Comparison of ENCODE assay signal across 15 cellular contexts in genomic region chr3:20022954-20023644, GRCh38. TPM values are rescaled to one million over a fixed set of nuclear protein-coding genes. Genes with fewer than 3 reads are reported as not detected.
DNase-seq lines count a peak whose midpoint lies in the region; ATAC-seq and TF ChIP-seq lines count a peak whose summit lies in the region.
"Had no signal": no experiment of that assay in that cellular context is flagged by ENCODE, and none has a peak within 500 bp of the region (broad histone marks: within the 10 kb centered on the region; RNA-seq: fewer than 3 reads in every experiment).

No MANE protein-coding gene starts in this region.

- CTCF ChIA-PET in CD8-positive, alpha-beta memory T cell (lab: Charles Lee) = no interaction called here

- DNase-seq in CD8-positive, alpha-beta memory T cell = no peak
- DNase-seq in SK-N-DZ (ENCODE audit: low spot score) (peak; percentile 44), gastrocnemius medialis (no peak), globus pallidus (ENCODE audit: low spot score) (no peak), ecto neural progenitor cell (ENCODE audit: low spot score) (no peak), osteocyte (ENCODE audit: extremely low spot score, unreplicated experiment) (no peak)
- DNase-seq in stimulated activated CD4-positive, alpha-beta T cell treated with anti-CD3 and anti-CD28 coated beads, Interleukin-2, amount 100 ng/mL, for 48 hours = no peak
- DNase-seq: naive thymus-derived CD8-positive, alpha-beta T cell; NCI-H2107; trophoblast cell had no signal

- TF ChIP-seq POLR2A in gastroesophageal sphincter (IDR thresholded peaks at IDR 0.05) = no peak
- no peak for TF ChIP-seq POLR2A in gastrocnemius medialis (IDR thresholded peaks at IDR 0.05)

- no peaks in the 10 kb centered on the region for H3K9me3 ChIP-seq in CD8-positive, alpha-beta memory T cell (ENCODE audit: low read length)
- H3K9me3 ChIP-seq in gastroesophageal sphincter = no peaks in the 10 kb centered on the region
- H3K9me3 ChIP-seq in gastrocnemius medialis = no peaks in the 10 kb centered on the region

- POLR2A ChIA-PET in CD8-positive, alpha-beta memory T cell (lab: Charles Lee) = no interaction called here

- no peak for TF ChIP-seq EP300 in gastroesophageal sphincter (IDR thresholded peaks at IDR 0.05)

- WGBS in gastroesophageal sphincter (ENCODE audit: low coverage in 1 of 2), 2 donors = 38 to 44% methylated on average over 1 to 2 of the region's 2 CpGs

- no peaks in the 10 kb centered on the region for H3K36me3 ChIP-seq in CD8-positive, alpha-beta memory T cell (ENCODE audit: insufficient read depth, low read length)
- H3K36me3 ChIP-seq in gastroesophageal sphincter = no peaks in the 10 kb centered on the region
- H3K36me3 ChIP-seq in gastrocnemius medialis = no peaks in the 10 kb centered on the region

- H3K9me3 Mint-ChIP-seq in CD8-positive, alpha-beta memory T cell = no peaks in the 10 kb centered on the region
- H3K9me3 Mint-ChIP-seq in osteocyte (ENCODE audit: unreplicated experiment) = no peaks in the 10 kb centered on the region
- H3K9me3 Mint-ChIP-seq: dendritic cell treated with granulocyte-macrophage colony-stimulating factor and Interleukin-4, amounts not matched to agents 40 ng/mL and 50 ng/mL, for 4 days; naive thymus-derived CD8-positive, alpha-beta T cell had no signal

- no peaks in the 10 kb centered on the region for H3K4me1 ChIP-seq in CD8-positive, alpha-beta memory T cell (ENCODE audit: insufficient read depth, low read length)
- H3K4me1 ChIP-seq in gastroesophageal sphincter (peaks cover 7 to 28% (median 11%) of the 10 kb centered on the region in 3 donors), gastrocnemius medialis (peaks cover 0 to 4% of the 10 kb centered on the region in 2 donors)

- H3K27ac ChIP-seq in CD8-positive, alpha-beta memory T cell (ENCODE audit: low read depth, low read length) = peak overlapping the region; percentile 66
- H3K27ac ChIP-seq in gastroesophageal sphincter (peak overlapping the region; percentile 34 to 80 (median 67)), gastrocnemius medialis (peak overlapping the region in 3 of 4 donors; percentile 10 to 56 (median 41))

- H3K4me1 Mint-ChIP-seq in CD8-positive, alpha-beta memory T cell = peaks cover 0 to 10% (median 0%) of the 10 kb centered on the region in 3 donors
- H3K4me1 Mint-ChIP-seq in osteocyte (ENCODE audit: unreplicated experiment) = no peaks in the 10 kb centered on the region

- in situ Hi-C loops in gastrocnemius medialis (cut with MboI; ENCODE audit: low sequenced_read_pairs in 4 of 4) = no loop called here

- no peak overlapping the region for H3K4me3 Mint-ChIP-seq in CD8-positive, alpha-beta memory T cell
- H3K4me3 Mint-ChIP-seq in osteocyte (ENCODE audit: unreplicated experiment) = no peak overlapping the region
- H3K4me3 Mint-ChIP-seq: dendritic cell treated with granulocyte-macrophage colony-stimulating factor and Interleukin-4, amounts not matched to agents 40 ng/mL and 50 ng/mL, for 4 days; naive thymus-derived CD8-positive, alpha-beta T cell had no signal

- H3K27me3 ChIP-seq in CD8-positive, alpha-beta memory T cell (ENCODE audit: insufficient read depth, low read length, poor library complexity, severe bottlenecking) = no peaks in the 10 kb centered on the region
- no peaks in the 10 kb centered on the region for H3K27me3 ChIP-seq in gastroesophageal sphincter
- H3K27me3 ChIP-seq in gastrocnemius medialis = no peaks in the 10 kb centered on the region

- intact Hi-C loops in gastrocnemius medialis (cut with DNase I; ENCODE audit: low total_unique reads) = no loop called here

- peaks cover 0 to 2% of the 10 kb centered on the region in 2 donors for H3K27me3 Mint-ChIP-seq in CD8-positive, alpha-beta memory T cell
- H3K27me3 Mint-ChIP-seq in osteocyte (ENCODE audit: unreplicated experiment) = no peaks in the 10 kb centered on the region
- H3K27me3 Mint-ChIP-seq: dendritic cell treated with granulocyte-macrophage colony-stimulating factor and Interleukin-4, amounts not matched to agents 40 ng/mL and 50 ng/mL, for 4 days; naive thymus-derived CD8-positive, alpha-beta T cell had no signal

- H3K36me3 Mint-ChIP-seq in CD8-positive, alpha-beta memory T cell = no peaks in the 10 kb centered on the region
- no peaks in the 10 kb centered on the region for H3K36me3 Mint-ChIP-seq in osteocyte (ENCODE audit: unreplicated experiment)
- H3K36me3 Mint-ChIP-seq: naive thymus-derived CD8-positive, alpha-beta T cell had no signal

- ATAC-seq in gastroesophageal sphincter (no peak), gastrocnemius medialis (no peak)
- ATAC-seq: naive thymus-derived CD8-positive, alpha-beta T cell had no signal

- TF ChIP-seq CTCF in gastroesophageal sphincter (IDR thresholded peaks at IDR 0.05) = no peak
- no peak for TF ChIP-seq CTCF in gastrocnemius medialis (IDR thresholded peaks at IDR 0.05 in 4 of 5, conservative IDR thresholded peaks at IDR 0.05 in 1 of 5)
- no peak for TF ChIP-seq CTCF in osteocyte (IDR thresholded peaks at IDR 0.05)

- peak overlapping the region in 2 of 8 donors; percentile 19 to 54 for H3K27ac Mint-ChIP-seq in CD8-positive, alpha-beta memory T cell
- H3K27ac Mint-ChIP-seq in osteocyte (ENCODE audit: unreplicated experiment) = no peak overlapping the region
- H3K27ac Mint-ChIP-seq: dendritic cell treated with granulocyte-macrophage colony-stimulating factor and Interleukin-4, amounts not matched to agents 40 ng/mL and 50 ng/mL, for 4 days had no signal

- H3K4me3 ChIP-seq in CD8-positive, alpha-beta memory T cell (ENCODE audit: low read length) = no peak overlapping the region
- H3K4me3 ChIP-seq in gastroesophageal sphincter (no peak overlapping the region), gastrocnemius medialis (no peak overlapping the region)
- H3K4me3 ChIP-seq: skin epidermis had no signal

RNA-seq across cellular contexts. Expression of gene PP2D1, which starts 11.0 kb away (rescaled TPM):
- total RNA-seq in CD8-positive, alpha-beta memory T cell = not detected
- polyA plus RNA-seq in CD8-positive, alpha-beta memory T cell = 0.46 TPM
- not detected in 2 replicates for polyA plus RNA-seq in SK-N-DZ (2014; cell fraction: cytosol; rRNA removed)
- not detected in 2 replicates for polyA plus RNA-seq in SK-N-DZ (2014; cell fraction: nucleus; rRNA removed)
- not detected for total RNA-seq in gastroesophageal sphincter
- total RNA-seq in gastrocnemius medialis = not detected
- not detected in 2 replicates for total RNA-seq in osteocyte
- total RNA-seq: naive thymus-derived CD8-positive, alpha-beta T cell had no signal
- polyA plus RNA-seq: adipose tissue, keratinocyte had no signal

RNA-seq across cellular contexts. Expression of gene KAT2B, which starts 17.1 kb away (rescaled TPM):
- total RNA-seq in CD8-positive, alpha-beta memory T cell = 10 to 100 TPM; 48.7 to 48.8 TPM
- polyA plus RNA-seq in CD8-positive, alpha-beta memory T cell = 5.8 TPM
- 4.2 and 5.1 TPM in 2 replicates for polyA plus RNA-seq in SK-N-DZ (2014; cell fraction: cytosol; rRNA removed)
- 12.2 and 18.5 TPM in 2 replicates for polyA plus RNA-seq in SK-N-DZ (2014; cell fraction: nucleus; rRNA removed)
- total RNA-seq in gastroesophageal sphincter (10 to 100 TPM; 30.8 to 57.3 (median 44.0) TPM), gastrocnemius medialis (10 to 100 TPM; 39.4 to 87.3 (median 61.1) TPM), osteocyte (15.7 and 16.4 TPM in 2 replicates)
